Comparison of ENCODE assay signal across 9 cellular contexts in the genomic region with DNA sequence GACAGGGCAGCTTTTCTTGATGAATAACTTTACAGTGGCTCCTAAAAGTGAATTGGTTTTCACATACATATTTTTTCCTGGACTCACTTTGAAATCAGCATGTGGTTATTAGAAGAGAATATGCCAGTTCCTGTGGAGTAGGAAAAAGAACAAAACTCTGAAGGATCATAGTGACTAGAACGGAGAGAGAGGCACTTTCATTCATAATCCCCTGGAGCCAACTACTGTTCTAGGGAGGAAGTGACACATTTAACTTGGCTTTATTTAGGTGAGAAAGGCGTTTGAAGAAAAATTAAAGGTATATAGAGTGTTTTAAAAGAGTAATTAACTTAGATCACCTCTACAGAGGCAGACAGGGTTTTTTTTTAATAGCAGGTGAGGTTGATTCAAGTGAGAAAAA. TPM values are rescaled to one million over a fixed set of nuclear protein-coding genes. Genes with fewer than 3 reads are reported as not detected.
DNase-seq lines count a peak whose midpoint lies in the region; ATAC-seq and TF ChIP-seq lines count a peak whose summit lies in the region.
"Not testable (repeated sequence)": the region's sequence is repeated elsewhere in the genome, so short reads cannot be mapped to it uniquely, and the experiment has no call there.
"Had no signal": no experiment of that assay in that cellular context is flagged by ENCODE, and none has a peak within 500 bp of the region (broad histone marks: within the 10 kb centered on the region; RNA-seq: fewer than 3 reads in every experiment).

No MANE protein-coding gene starts in this region.

- TF ChIP-seq CTCF in GM23338 (conservative IDR thresholded peaks at IDR 0.05; ENCODE audit: low read depth in 2 of 2); SU-DHL-6 (IDR thresholded peaks at IDR 0.05; ENCODE audit: insufficient read depth, low read length, poor library complexity, severe bottlenecking); epithelial cell of esophagus (IDR thresholded peaks at IDR 0.05; ENCODE audit: insufficient read depth, low read depth, low read length, missing control alignments): not testable (repeated sequence)

- H3K36me3 Mint-ChIP-seq in GM23338 (ENCODE audit: low read depth); activated naive CD8-positive, alpha-beta T cell treated with anti-CD3 and anti-CD28 coated beads, Interleukin-2, amount 10 ng/mL, durations not matched to agents 7 days and 5 days; natural killer cell treated with Interleukin-12 subunit alpha and Interleukin-12 subunit beta and Interleukin-15 and Interleukin-18, amount 100 ng/mL, for 72 hours: not testable (repeated sequence)

- H4K20me1 ChIP-seq in GM23338 (replicated peaks; ENCODE audit: insufficient read depth); SU-DHL-6 (ENCODE audit: low read depth, low read length): not testable (repeated sequence)

- ATAC-seq in GM23338; activated naive CD8-positive, alpha-beta T cell treated with anti-CD3 and anti-CD28 coated beads, Interleukin-2, amount 10 ng/mL, durations not matched to agents 7 days and 5 days (ENCODE audit: low read depth); natural killer cell treated with Interleukin-12 subunit alpha and Interleukin-12 subunit beta and Interleukin-15 and Interleukin-18, amount 100 ng/mL, for 72 hours: not testable (repeated sequence)

- H3K9me3 ChIP-seq in SU-DHL-6 (ENCODE audit: insufficient read depth, low read length) = not testable (repeated sequence)

- H3K27ac ChIP-seq in GM23338 (ENCODE audit: low read depth) (peak overlapping the region; percentile 66; the same call in 1 of the 2 replicates), SU-DHL-6 (ENCODE audit: low read depth, low read length) (peak overlapping the region; percentile 62)

- H3K4me1 ChIP-seq in GM23338 (ENCODE audit: insufficient read depth) = not testable (repeated sequence)

- not testable (repeated sequence) for H3K79me2 ChIP-seq in GM23338 (replicated peaks; ENCODE audit: insufficient read depth); SU-DHL-6 (ENCODE audit: insufficient read depth, low read length)

- not testable (repeated sequence) for H3K36me3 ChIP-seq in GM23338 (ENCODE audit: insufficient read depth); SU-DHL-6 (ENCODE audit: low read length)

- DNase-seq in A172 (ENCODE audit: low spot score) (peak; percentile 11), LHCN-M2 (ENCODE audit: low read depth) (peak; percentile 19), NCI-H82 (lab: John Stamatoyannopoulos, UW) (peak; percentile 1), epithelial cell of esophagus (ENCODE audit: low read depth) (peak; percentile 28)
- not testable (repeated sequence) for DNase-seq in GM23338 (ENCODE audit: low spot score); activated naive CD8-positive, alpha-beta T cell treated with anti-CD3 and anti-CD28 coated beads, Interleukin-2, amount 10 ng/mL, durations not matched to agents 7 days and 5 days; natural killer cell treated with Interleukin-12 subunit alpha and Interleukin-12 subunit beta and Interleukin-15 and Interleukin-18, amount 100 ng/mL, for 72 hours (ENCODE audit: low spot score)

- POLR2A ChIA-PET in activated naive CD8-positive, alpha-beta T cell treated with anti-CD3 and anti-CD28 coated beads, Interleukin-2, amount 10 ng/mL, durations not matched to agents 7 days and 5 days (lab: Charles Lee) = not testable (repeated sequence)

- not testable (repeated sequence) for H3K27me3 Mint-ChIP-seq in GM23338 (ENCODE audit: insufficient read depth, low read depth, poor library complexity); natural killer cell treated with Interleukin-12 subunit alpha and Interleukin-12 subunit beta and Interleukin-15 and Interleukin-18, amount 100 ng/mL, for 72 hours
- H3K27me3 Mint-ChIP-seq in activated naive CD8-positive, alpha-beta T cell treated with anti-CD3 and anti-CD28 coated beads, Interleukin-2, amount 10 ng/mL, durations not matched to agents 7 days and 5 days = peaks cover 14% of the 10 kb centered on the region

- H2AFZ ChIP-seq in GM23338; SU-DHL-6 (ENCODE audit: low read depth, low read length, severe bottlenecking): not testable (repeated sequence)

- H3K27ac Mint-ChIP-seq in GM23338; activated naive CD8-positive, alpha-beta T cell treated with anti-CD3 and anti-CD28 coated beads, Interleukin-2, amount 10 ng/mL, durations not matched to agents 7 days and 5 days: not testable (repeated sequence)
- peak overlapping the region; percentile 17 to 86 for H3K27ac Mint-ChIP-seq in natural killer cell treated with Interleukin-12 subunit alpha and Interleukin-12 subunit beta and Interleukin-15 and Interleukin-18, amount 100 ng/mL, for 72 hours

- not testable (repeated sequence) for H3K4me3 Mint-ChIP-seq in GM23338
- peak overlapping the region; percentile 89 for H3K4me3 Mint-ChIP-seq in activated naive CD8-positive, alpha-beta T cell treated with anti-CD3 and anti-CD28 coated beads, Interleukin-2, amount 10 ng/mL, durations not matched to agents 7 days and 5 days
- peak overlapping the region; percentile 97 for H3K4me3 Mint-ChIP-seq in natural killer cell treated with Interleukin-12 subunit alpha and Interleukin-12 subunit beta and Interleukin-15 and Interleukin-18, amount 100 ng/mL, for 72 hours

- not testable (repeated sequence) for H3K9me2 ChIP-seq in GM23338 (ENCODE audit: insufficient read depth); SU-DHL-6 (replicated peaks; ENCODE audit: insufficient read depth, low read length)

- not testable (repeated sequence) for H3K9me3 Mint-ChIP-seq in GM23338; activated naive CD8-positive, alpha-beta T cell treated with anti-CD3 and anti-CD28 coated beads, Interleukin-2, amount 10 ng/mL, durations not matched to agents 7 days and 5 days; natural killer cell treated with Interleukin-12 subunit alpha and Interleukin-12 subunit beta and Interleukin-15 and Interleukin-18, amount 100 ng/mL, for 72 hours

- not testable (repeated sequence) for H3K4me3 ChIP-seq in GM23338; SU-DHL-6 (ENCODE audit: insufficient read depth, low read length, poor library complexity, severe bottlenecking); epithelial cell of esophagus (ENCODE audit: low read length)

- H3K9ac ChIP-seq in SU-DHL-6 (ENCODE audit: low read length) = not testable (repeated sequence)

- not testable (repeated sequence) for H3K4me2 ChIP-seq in GM23338
- peak overlapping the region; percentile 36 for H3K4me2 ChIP-seq in SU-DHL-6 (ENCODE audit: low read depth, low read length, poor library complexity, severe bottlenecking)

- H3K4me1 Mint-ChIP-seq in GM23338 = peaks cover 32% of the 10 kb centered on the region
- H3K4me1 Mint-ChIP-seq in activated naive CD8-positive, alpha-beta T cell treated with anti-CD3 and anti-CD28 coated beads, Interleukin-2, amount 10 ng/mL, durations not matched to agents 7 days and 5 days = not testable (repeated sequence)
- peaks cover 9 to 23% of the 10 kb centered on the region in 2 donors for H3K4me1 Mint-ChIP-seq in natural killer cell treated with Interleukin-12 subunit alpha and Interleukin-12 subunit beta and Interleukin-15 and Interleukin-18, amount 100 ng/mL, for 72 hours (ENCODE audit: low read depth in 2 of 2)

- not testable (repeated sequence) for H3F3A ChIP-seq in GM23338 (replicated peaks; ENCODE audit: low read depth); SU-DHL-6 (ENCODE audit: insufficient read depth)

- H3K27me3 ChIP-seq in GM23338 (ENCODE audit: insufficient read depth); SU-DHL-6 (ENCODE audit: low read length): not testable (repeated sequence)

RNA-seq across cellular contexts. Expression of a gene that starts 1.7 kb away (rescaled TPM):
- total RNA-seq in A172 (2014; rRNA removed; shearing (Covaris generic)) = 0.47 and 0.62 TPM in 2 replicates
- 0.54 and 1.8 TPM in 2 replicates for total RNA-seq in GM23338 (2014; rRNA removed; shearing (Covaris generic))
- 0.11 and 0.26 TPM in 2 replicates for polyA plus RNA-seq in GM23338 (2016; fragmentation: Nextera tagmentation; extraction: Ambion mirVana)
- total RNA-seq in LHCN-M2 (2014; rRNA removed) = 1.5 and 1.7 TPM in 2 replicates
- polyA plus RNA-seq in LHCN-M2 (2012) = 0.72 TPM
- under 1 TPM; 0.37 to 0.39 TPM for total RNA-seq in activated naive CD8-positive, alpha-beta T cell treated with anti-CD3 and anti-CD28 coated beads, Interleukin-2, amount 10 ng/mL, durations not matched to agents 7 days and 5 days
- total RNA-seq in natural killer cell treated with Interleukin-12 subunit alpha and Interleukin-12 subunit beta and Interleukin-15 and Interleukin-18, amount 100 ng/mL, for 72 hours = 1 to 10 TPM; 1.5 to 4.4 TPM
- polyA plus RNA-seq: CD4-positive, CD25-positive, alpha-beta regulatory T cell had no signal
